ENCODE assay signal across 24 cellular contexts in genomic region chrX:97556359-97556758, GRCh38.
"Had no signal": no experiment of that assay in that cellular context is flagged by ENCODE, and none has a peak within 500 bp of the region (broad histone marks: within the 10 kb centered on the region; RNA-seq: fewer than 3 reads in every experiment).

No MANE protein-coding gene starts in this region.

- DNase-seq: dermis blood vessel endothelial cell; effector memory CD4-positive, alpha-beta T cell; erythroblast; esophagus squamous epithelium; hypothalamus; immature natural killer cell; islet precursor cell; kidney glomerular epithelial cell; left ventricle myocardium superior; lower lobe of right lung; natural killer cell; pancreas; retina; right lobe of liver; small intestine; stimulated activated CD4-positive, alpha-beta T cell treated with anti-CD3 and anti-CD28 coated beads, Interleukin-15, amount 100 ng/mL, for 24 hours; stimulated activated CD4-positive, alpha-beta T cell treated with anti-CD3 and anti-CD28 coated beads, Interleukin-2, amount 100 ng/mL, for 48 hours; stimulated activated naive CD4-positive, alpha-beta T cell; stomach; thyroid gland; trophoblast cell had no signal

- H3K9me3 Mint-ChIP-seq: immature natural killer cell, natural killer cell had no signal

- ATAC-seq: left ventricle myocardium superior, lower lobe of right lung, natural killer cell, pancreas, right lobe of liver had no signal

- H3K36me3 Mint-ChIP-seq: natural killer cell had no signal

- H3K27ac Mint-ChIP-seq: immature natural killer cell, natural killer cell had no signal

- H3K36me3 ChIP-seq: esophagus squamous epithelium, lower lobe of right lung, neutrophil, pancreas, right lobe of liver, stomach, thyroid gland, vagina had no signal

- H3K27ac ChIP-seq: coronary artery, esophagus squamous epithelium, lower lobe of right lung, neutrophil, pancreas, right lobe of liver, stomach, thyroid gland, vagina had no signal

- H3K27me3 ChIP-seq: esophagus squamous epithelium, neutrophil, pancreas, right lobe of liver, stomach, thyroid gland, vagina had no signal

- H3K9me3 ChIP-seq: esophagus squamous epithelium, lower lobe of right lung, neutrophil, pancreas, right lobe of liver, stomach, thyroid gland, vagina had no signal

- H3K4me3 Mint-ChIP-seq: immature natural killer cell, natural killer cell had no signal

- H3K4me3 ChIP-seq: coronary artery, esophagus squamous epithelium, lower lobe of right lung, pancreas, right lobe of liver, stomach, thyroid gland, vagina had no signal

- H3K4me1 ChIP-seq: esophagus squamous epithelium, lower lobe of right lung, pancreas, right lobe of liver, stomach, thyroid gland, vagina had no signal

- H3K4me1 Mint-ChIP-seq: immature natural killer cell, natural killer cell had no signal
